Comparison of ENCODE assay signal across 17 cellular contexts in genomic region chr4:36111180-36111579, GRCh38.
DNase-seq lines count a peak whose midpoint lies in the region; ATAC-seq and TF ChIP-seq lines count a peak whose summit lies in the region.
"Had no signal": no experiment of that assay in that cellular context is flagged by ENCODE, and none has a peak within 500 bp of the region (broad histone marks: within the 10 kb centered on the region; RNA-seq: fewer than 3 reads in every experiment).

No MANE protein-coding gene starts in this region.

- H3K36me3 Mint-ChIP-seq in natural killer cell, result peaks cover 7% of the 10 kb centered on the region
- peaks cover 10% of the 10 kb centered on the region for H3K36me3 Mint-ChIP-seq in natural killer cell treated with Interleukin-12 subunit alpha and Interleukin-12 subunit beta and Interleukin-15 and Interleukin-18, amount 100 ng/mL, for 72 hours

- TF ChIP-seq CTCF in natural killer cell (IDR thresholded peaks at IDR 0.05), result no peak

- intact Hi-C loops in natural killer cell (cut with micrococcal nuclease), result no loop called here

- H3K4me3 Mint-ChIP-seq in natural killer cell, result no peak overlapping the region
- H3K4me3 Mint-ChIP-seq in natural killer cell treated with Interleukin-12 subunit alpha and Interleukin-12 subunit beta and Interleukin-15 and Interleukin-18, amount 100 ng/mL, for 72 hours, result no peak overlapping the region
- H3K4me3 Mint-ChIP-seq: CD8-positive, alpha-beta T cell; memory B cell had no signal

- no peak for ATAC-seq in natural killer cell
- ATAC-seq in natural killer cell treated with Interleukin-12 subunit alpha and Interleukin-12 subunit beta and Interleukin-15 and Interleukin-18, amount 100 ng/mL, for 72 hours, result no peak
- ATAC-seq: CD8-positive, alpha-beta T cell had no signal

- peak overlapping the region; percentile 3 to 5 for H3K27ac Mint-ChIP-seq in natural killer cell
- H3K27ac Mint-ChIP-seq in natural killer cell treated with Interleukin-12 subunit alpha and Interleukin-12 subunit beta and Interleukin-15 and Interleukin-18, amount 100 ng/mL, for 72 hours, result no peak overlapping the region
- H3K27ac Mint-ChIP-seq: activated T-helper 2 cell treated with anti-CD3 and anti-CD28 coated beads, Interferon-gamma antibody, Interleukin-2, Interleukin-4, amounts not matched to agents 10 μg/mL and 5 μg/mL and 100 μg/mL, durations not matched to agents 14 hours and 24 hours and 36 hours; memory B cell had no signal

- H3K27me3 Mint-ChIP-seq in natural killer cell (ENCODE audit: low read depth in 2 of 2), result no peaks in the 10 kb centered on the region
- H3K27me3 Mint-ChIP-seq in natural killer cell treated with Interleukin-12 subunit alpha and Interleukin-12 subunit beta and Interleukin-15 and Interleukin-18, amount 100 ng/mL, for 72 hours, result no peaks in the 10 kb centered on the region
- H3K27me3 Mint-ChIP-seq: memory B cell had no signal

- H3K9me3 Mint-ChIP-seq in natural killer cell, result no peaks in the 10 kb centered on the region
- no peaks in the 10 kb centered on the region for H3K9me3 Mint-ChIP-seq in natural killer cell treated with Interleukin-12 subunit alpha and Interleukin-12 subunit beta and Interleukin-15 and Interleukin-18, amount 100 ng/mL, for 72 hours
- H3K9me3 Mint-ChIP-seq: activated T-helper 2 cell treated with anti-CD3 and anti-CD28 coated beads, Interferon-gamma antibody, Interleukin-2, Interleukin-4, amounts not matched to agents 10 μg/mL and 5 μg/mL and 100 μg/mL, durations not matched to agents 14 hours and 24 hours and 36 hours; CD8-positive, alpha-beta T cell; memory B cell had no signal

- H3K4me1 Mint-ChIP-seq in natural killer cell, result peaks cover 18 to 19% of the 10 kb centered on the region in 2 donors
- peaks cover 6 to 12% of the 10 kb centered on the region in 2 donors for H3K4me1 Mint-ChIP-seq in natural killer cell treated with Interleukin-12 subunit alpha and Interleukin-12 subunit beta and Interleukin-15 and Interleukin-18, amount 100 ng/mL, for 72 hours (ENCODE audit: low read depth in 2 of 2)
- H3K4me1 Mint-ChIP-seq: memory B cell had no signal

- no peak for DNase-seq in natural killer cell
- DNase-seq in natural killer cell treated with Interleukin-12 subunit alpha and Interleukin-12 subunit beta and Interleukin-15 and Interleukin-18, amount 100 ng/mL, for 72 hours (ENCODE audit: low spot score), result no peak
- DNase-seq in NCI-H446 treated with DMSO at 0.1 percent for 48 hours (lab: John Stamatoyannopoulos, UW), result peak; percentile 67
- DNase-seq in brain pericyte (ENCODE audit: low read depth, low spot score), result peak; percentile 20
- no peak for DNase-seq in UCSD-AML1 (lab: John Stamatoyannopoulos, UW; ENCODE audit: unreplicated experiment)
- DNase-seq in activated gamma-delta T cell treated with Interleukin-2 at 50 U/mL for 16 hours, result no peak
- DNase-seq in NCI-H2081 treated with DMSO at 0.1 percent for 48 hours (lab: John Stamatoyannopoulos, UW), result no peak
- no peak for DNase-seq in NCI-H748 treated with DMSO at 0.1 percent for 48 hours (lab: John Stamatoyannopoulos, UW)
- DNase-seq: adrenal gland; CD8-positive, alpha-beta T cell; cerebellar nuclear complex; effector memory CD4-positive, alpha-beta T cell; GM23248; hypothalamus; stimulated activated CD8-positive, alpha-beta memory T cell treated with anti-CD3 and anti-CD28 coated beads, Interleukin-4, amount 100 ng/mL, for 48 hours had no signal

Comparison
In these comparisons a context has a peak if more than half of its experiments do, and no peak if none do; other contexts are left out.
1. H3K27ac Mint-ChIP-seq: peak in natural killer cell (2 of 2); none in natural killer cell treated with Interleukin-12 subunit alpha and Interleukin-12 subunit beta and Interleukin-15 and Interleukin-18, amount 100 ng/mL, for 72 hours (0 of 2).
2. DNase-seq: peak in NCI-H446 treated with DMSO at 0.1 percent for 48 hours (single experiment) and brain pericyte (single experiment); none in natural killer cell (single experiment), natural killer cell treated with Interleukin-12 subunit alpha and Interleukin-12 subunit beta and Interleukin-15 and Interleukin-18, amount 100 ng/mL, for 72 hours (single experiment), UCSD-AML1 (single experiment), activated gamma-delta T cell treated with Interleukin-2 at 50 U/mL for 16 hours (single experiment), NCI-H2081 treated with DMSO at 0.1 percent for 48 hours (single experiment) and NCI-H748 treated with DMSO at 0.1 percent for 48 hours (single experiment).